19 cellular contexts compared by ENCODE assay signal in the genomic region with DNA sequence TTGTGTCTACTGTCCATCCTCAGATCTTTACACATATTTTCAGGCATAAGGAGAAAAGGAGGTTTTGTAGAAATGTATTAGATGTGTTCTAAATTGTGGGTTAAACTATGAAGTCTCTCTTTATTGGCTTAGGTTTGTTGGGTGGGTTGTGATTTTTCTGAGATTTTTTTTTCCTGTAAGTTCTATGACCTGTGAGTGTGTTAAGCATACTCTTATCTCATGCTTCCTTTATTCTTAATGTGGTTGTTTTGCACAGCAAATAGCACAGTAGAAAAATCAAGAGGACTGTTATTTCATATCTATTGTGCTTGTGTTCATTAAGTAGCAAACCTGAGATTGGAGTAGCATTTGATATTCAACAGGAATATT. TPM values are rescaled to one million over a fixed set of nuclear protein-coding genes. Genes with fewer than 3 reads are reported as not detected.
"Had no signal": no experiment of that assay in that cellular context is flagged by ENCODE, and none has a peak within 500 bp of the region (broad histone marks: within the 10 kb centered on the region; RNA-seq: fewer than 3 reads in every experiment).

No MANE protein-coding gene starts in this region.

- H3K36me3 ChIP-seq: SJSA1 had no signal

- DNase-seq: activated CD4-positive, alpha-beta T cell treated with anti-CD3 and anti-CD28 coated beads for 1 hour; activated CD4-positive, alpha-beta T cell treated with anti-CD3 and anti-CD28 coated beads, Interleukin-2, amount 10 ng/mL, durations not matched to agents 24 days and 14 days; activated CD4-positive, alpha-beta T cell treated with anti-CD3 and anti-CD28 coated beads, Interleukin-2, amount 50 U/mL, for 48 hours; activated CD8-positive, alpha-beta memory T cell treated with anti-CD3 and anti-CD28 coated beads, Interleukin-2, amount 10 ng/mL, durations not matched to agents 7 days and 5 days; activated effector memory CD4-positive, alpha-beta T cell treated with anti-CD3 and anti-CD28 coated beads, Interleukin-2, amount 50 U/mL, for 16 hours; activated naive CD4-positive, alpha-beta T cell treated with Interleukin-2 at 50 U/mL for 16 hours; activated naive CD8-positive, alpha-beta T cell treated with anti-CD3 and anti-CD28 coated beads for 36 hours; activated T-cell treated with anti-CD3 and anti-CD28 coated beads, Interleukin-2, amount 50 U/mL, for 24 hours; central memory CD4-positive, alpha-beta T cell; Kasumi-1; NCI-H1105 treated with DMSO at 0.1 percent for 48 hours; NCI-H1436 treated with DMSO at 0.1 percent for 48 hours; NCI-H187; NCI-H510A treated with DMSO at 0.1 percent for 48 hours; T-helper 17 cell; T-helper 9 cell had no signal

- H3K9me3 Mint-ChIP-seq: WTC11 had no signal

- H3K4me3 ChIP-seq: K562, SJSA1 had no signal

- H3K27ac Mint-ChIP-seq: activated CD4-positive, alpha-beta T cell treated with anti-CD3 and anti-CD28 coated beads, Interleukin-2, amount 10 ng/mL, durations not matched to agents 24 days and 14 days; activated CD8-positive, alpha-beta memory T cell treated with anti-CD3 and anti-CD28 coated beads, Interleukin-2, amount 10 ng/mL, durations not matched to agents 7 days and 5 days; activated naive CD8-positive, alpha-beta T cell treated with anti-CD3 and anti-CD28 coated beads for 36 hours; activated T-cell treated with anti-CD3 and anti-CD28 coated beads, Interleukin-2, amount 50 U/mL, for 24 hours; T-helper 17 cell; WTC11 had no signal

- H3K4me3 Mint-ChIP-seq: activated CD4-positive, alpha-beta T cell treated with anti-CD3 and anti-CD28 coated beads, Interleukin-2, amount 10 ng/mL, durations not matched to agents 24 days and 14 days; activated CD8-positive, alpha-beta memory T cell treated with anti-CD3 and anti-CD28 coated beads, Interleukin-2, amount 10 ng/mL, durations not matched to agents 7 days and 5 days; activated naive CD8-positive, alpha-beta T cell treated with anti-CD3 and anti-CD28 coated beads for 36 hours; activated T-cell treated with anti-CD3 and anti-CD28 coated beads, Interleukin-2, amount 50 U/mL, for 24 hours; T-helper 17 cell; WTC11 had no signal

- H3K9me3 ChIP-seq: SJSA1 had no signal

RNA-seq across cellular contexts. Expression of a gene that starts 23.3 kb away (rescaled TPM):
- total RNA-seq: activated CD4-positive, alpha-beta T cell treated with anti-CD3 and anti-CD28 coated beads, Interleukin-2, amount 10 ng/mL, durations not matched to agents 24 days and 14 days; activated CD8-positive, alpha-beta memory T cell treated with anti-CD3 and anti-CD28 coated beads, Interleukin-2, amount 10 ng/mL, durations not matched to agents 7 days and 5 days; activated naive CD8-positive, alpha-beta T cell treated with anti-CD3 and anti-CD28 coated beads for 36 hours; T-helper 17 cell had no signal

RNA-seq across cellular contexts. Expression of a gene that starts 25.3 kb away (rescaled TPM):
- total RNA-seq: activated CD4-positive, alpha-beta T cell treated with anti-CD3 and anti-CD28 coated beads, Interleukin-2, amount 10 ng/mL, durations not matched to agents 24 days and 14 days; activated CD8-positive, alpha-beta memory T cell treated with anti-CD3 and anti-CD28 coated beads, Interleukin-2, amount 10 ng/mL, durations not matched to agents 7 days and 5 days; activated naive CD8-positive, alpha-beta T cell treated with anti-CD3 and anti-CD28 coated beads for 36 hours; K562; T-helper 17 cell had no signal
